In genomic region chr22:20569059-20570058, GRCh38 we compare ENCODE assay signal across 8 cellular contexts.
DNase-seq lines count a peak whose midpoint lies in the region; ATAC-seq and TF ChIP-seq lines count a peak whose summit lies in the region.

No MANE protein-coding gene starts in this region.

- H3K4me1 Mint-ChIP-seq in natural killer cell treated with Interleukin-12 subunit alpha and Interleukin-12 subunit beta and Interleukin-15 and Interleukin-18, amount 100 ng/mL, for 72 hours (ENCODE audit: low read depth in 2 of 2), result peaks cover 62 to 72% of the 10 kb centered on the region in 2 donors
- no peaks in the 10 kb centered on the region for H3K4me1 Mint-ChIP-seq in endodermal cell

- peaks cover 38% of the 10 kb centered on the region for H3K36me3 ChIP-seq in effector memory CD4-positive, alpha-beta T cell (ENCODE audit: control insufficient read depth, insufficient read depth, low read length)
- H3K36me3 ChIP-seq in thymus (ENCODE audit: control insufficient read depth, insufficient read depth), result peaks cover 82% of the 10 kb centered on the region
- H3K36me3 ChIP-seq in endodermal cell (ENCODE audit: control insufficient read depth, insufficient read depth, low read length), result peaks cover 85% of the 10 kb centered on the region

- H3K9me3 Mint-ChIP-seq in natural killer cell treated with Interleukin-12 subunit alpha and Interleukin-12 subunit beta and Interleukin-15 and Interleukin-18, amount 100 ng/mL, for 72 hours, result no peaks in the 10 kb centered on the region
- H3K9me3 Mint-ChIP-seq in endodermal cell, result no peaks in the 10 kb centered on the region

- H3K27me3 ChIP-seq in effector memory CD4-positive, alpha-beta T cell (replicated peaks; ENCODE audit: control insufficient read depth, insufficient read depth, low read length, poor library complexity, severe bottlenecking), result no peaks in the 10 kb centered on the region
- H3K27me3 ChIP-seq in thymus (ENCODE audit: control insufficient read depth, insufficient read depth) (no peaks in the 10 kb centered on the region), endodermal cell (ENCODE audit: control insufficient read depth, insufficient read depth, low read length, poor library complexity, severe bottlenecking) (no peaks in the 10 kb centered on the region)

- H3K9ac ChIP-seq in endodermal cell (ENCODE audit: extremely low read depth, low read length, poor library complexity, severe bottlenecking), result no peak overlapping the region

- no peaks in the 10 kb centered on the region for H3K9me3 ChIP-seq in effector memory CD4-positive, alpha-beta T cell (ENCODE audit: control insufficient read depth, low read length)
- H3K9me3 ChIP-seq in thymus (ENCODE audit: control insufficient read depth) (no peaks in the 10 kb centered on the region), endodermal cell (ENCODE audit: control insufficient read depth, low read length) (no peaks in the 10 kb centered on the region)

- H3K36me3 Mint-ChIP-seq in natural killer cell treated with Interleukin-12 subunit alpha and Interleukin-12 subunit beta and Interleukin-15 and Interleukin-18, amount 100 ng/mL, for 72 hours, result peaks cover 16% of the 10 kb centered on the region
- H3K36me3 Mint-ChIP-seq in endodermal cell (ENCODE audit: low read depth), result peaks cover 71% of the 10 kb centered on the region

- H3K27ac Mint-ChIP-seq in natural killer cell treated with Interleukin-12 subunit alpha and Interleukin-12 subunit beta and Interleukin-15 and Interleukin-18, amount 100 ng/mL, for 72 hours, result peak overlapping the region; percentile 56 to 66
- no peak overlapping the region for H3K27ac Mint-ChIP-seq in endodermal cell

- peak; percentile 64 to 74 for DNase-seq in activated CD4-positive, alpha-beta T cell treated with anti-CD3 and anti-CD28 coated beads, Interleukin-2, amount 50 U/mL, for 48 hours
- DNase-seq in effector memory CD4-positive, alpha-beta T cell, result peak; percentile 72 to 86 (median 77)
- peak; percentile 76 for DNase-seq in natural killer cell treated with Interleukin-12 subunit alpha and Interleukin-12 subunit beta and Interleukin-15 and Interleukin-18, amount 100 ng/mL, for 72 hours (ENCODE audit: low spot score)
- no peak for DNase-seq in NCI-H2107 treated with DMSO at 0.1 percent for 48 hours (lab: John Stamatoyannopoulos, UW; ENCODE audit: unreplicated experiment)
- DNase-seq in endodermal cell, result no peak

- 35% methylated on average over 20 of the region's 20 CpGs for WGBS in thymus
- WGBS in endodermal cell (ENCODE audit: insufficient coverage in 1 of 2, insufficient read length in 1 of 2), 2 experiments, result 92 to 93% methylated on average over 13 to 20 of the region's 20 CpGs

- H3K4me3 ChIP-seq in effector memory CD4-positive, alpha-beta T cell (ENCODE audit: insufficient read depth, low read depth, low read length, poor library complexity, severe bottlenecking), result peak overlapping the region; percentile 7
- no peak overlapping the region for H3K4me3 ChIP-seq in thymus (ENCODE audit: low read length)
- no peak overlapping the region for H3K4me3 ChIP-seq in endodermal cell (ENCODE audit: low read length)

- H3K4me1 ChIP-seq in effector memory CD4-positive, alpha-beta T cell (ENCODE audit: control insufficient read depth, insufficient read depth, low read length, poor library complexity, severe bottlenecking), result peaks cover 76% of the 10 kb centered on the region
- H3K4me1 ChIP-seq in thymus (ENCODE audit: control insufficient read depth, insufficient read depth, low read length) (peaks cover 26% of the 10 kb centered on the region), endodermal cell (ENCODE audit: control insufficient read depth, insufficient read depth, low read length) (no peaks in the 10 kb centered on the region)

- H3K27ac ChIP-seq in effector memory CD4-positive, alpha-beta T cell (ENCODE audit: insufficient read depth, low read length, poor library complexity, severe bottlenecking), result peak overlapping the region; percentile 58
- H3K27ac ChIP-seq in thymus (ENCODE audit: low read depth), result peak overlapping the region; percentile 10
- no peak overlapping the region for H3K27ac ChIP-seq in endodermal cell (ENCODE audit: low read depth, low read length)

- H3K4me3 Mint-ChIP-seq in natural killer cell treated with Interleukin-12 subunit alpha and Interleukin-12 subunit beta and Interleukin-15 and Interleukin-18, amount 100 ng/mL, for 72 hours, result peak overlapping the region; percentile 54
- no peak overlapping the region for H3K4me3 Mint-ChIP-seq in endodermal cell

- no peak for TF ChIP-seq CTCF in endodermal cell (conservative IDR thresholded peaks at IDR 0.05)

- H3K27me3 Mint-ChIP-seq in natural killer cell treated with Interleukin-12 subunit alpha and Interleukin-12 subunit beta and Interleukin-15 and Interleukin-18, amount 100 ng/mL, for 72 hours, result no peaks in the 10 kb centered on the region
- H3K27me3 Mint-ChIP-seq in endodermal cell (ENCODE audit: insufficient read depth), result no peaks in the 10 kb centered on the region

- ATAC-seq in HG02981 (IDR thresholded peaks at IDR 0.05; ENCODE audit: unreplicated experiment) (peak; percentile 62), HG03108 (IDR thresholded peaks at IDR 0.05; ENCODE audit: unreplicated experiment) (no peak)
- peak; percentile 84 to 87 for ATAC-seq in natural killer cell treated with Interleukin-12 subunit alpha and Interleukin-12 subunit beta and Interleukin-15 and Interleukin-18, amount 100 ng/mL, for 72 hours

Comparison
In these comparisons a context has a peak if more than half of its experiments do, and no peak if none do; other contexts are left out.
1. DNase-seq: peak in activated CD4-positive, alpha-beta T cell treated with anti-CD3 and anti-CD28 coated beads, Interleukin-2, amount 50 U/mL, for 48 hours (2 of 2), effector memory CD4-positive, alpha-beta T cell (3 of 3) and natural killer cell treated with Interleukin-12 subunit alpha and Interleukin-12 subunit beta and Interleukin-15 and Interleukin-18, amount 100 ng/mL, for 72 hours (single experiment); none in NCI-H2107 treated with DMSO at 0.1 percent for 48 hours (single experiment) and endodermal cell (single experiment).